Comparison of ENCODE assay signal across 22 cellular contexts in genomic region chr3:179091113-179091512, GRCh38.
DNase-seq lines count a peak whose midpoint lies in the region; ATAC-seq and TF ChIP-seq lines count a peak whose summit lies in the region.
"Had no signal": no experiment of that assay in that cellular context is flagged by ENCODE, and none has a peak within 500 bp of the region (broad histone marks: within the 10 kb centered on the region; RNA-seq: fewer than 3 reads in every experiment).

No MANE protein-coding gene starts in this region.

- H3K4me3 Mint-ChIP-seq in T-helper 2 cell treated with Interferon-gamma antibody and Interleukin-4, amounts not matched to agents 5 μg/mL and 100 μg/mL, for 36 hours: no peak overlapping the region
- H3K4me3 Mint-ChIP-seq: activated naive CD4-positive, alpha-beta T cell treated with anti-CD3 and anti-CD28 coated beads, Interleukin-2, amount 10 ng/mL, durations not matched to agents 7 days and 5 days; mesothelial cell of epicardium had no signal

- TF ChIP-seq CTCF in coronary artery (IDR thresholded peaks at IDR 0.05): no peak

- H3K9me3 Mint-ChIP-seq in T-helper 2 cell treated with Interferon-gamma antibody and Interleukin-4, amounts not matched to agents 5 μg/mL and 100 μg/mL, for 36 hours: no peaks in the 10 kb centered on the region

- no peak overlapping the region for H3K27ac Mint-ChIP-seq in T-helper 2 cell treated with Interferon-gamma antibody and Interleukin-4, amounts not matched to agents 5 μg/mL and 100 μg/mL, for 36 hours
- H3K27ac Mint-ChIP-seq: activated naive CD4-positive, alpha-beta T cell treated with anti-CD3 and anti-CD28 coated beads, Interleukin-2, amount 10 ng/mL, durations not matched to agents 7 days and 5 days; mesothelial cell of epicardium had no signal

- DNase-seq in EH (ENCODE audit: low read depth) (peak; percentile 9), GM19238 (ENCODE audit: insufficient read length, low spot score) (no peak), 8988T (no peak), coronary artery (ENCODE audit: low spot score) (no peak)
- no peak for DNase-seq in T-helper 2 cell treated with Interferon-gamma antibody and Interleukin-4, amounts not matched to agents 5 μg/mL and 100 μg/mL, for 36 hours (ENCODE audit: low spot score)
- DNase-seq: activated naive CD4-positive, alpha-beta T cell treated with anti-CD3 and anti-CD28 coated beads, Interleukin-2, amount 10 ng/mL, durations not matched to agents 7 days and 5 days; brain microvascular endothelial cell; Caco-2; dorsolateral prefrontal cortex; heart left ventricle; NCI-H1694 treated with DMSO at 0.1 percent for 48 hours; NCI-H524; stimulated activated CD4-positive, alpha-beta T cell treated with anti-CD3 and anti-CD28 coated beads, Interleukin-4, amount 100 ng/mL, for 1 hour; tibial artery had no signal

- no peaks in the 10 kb centered on the region for H3K36me3 ChIP-seq in KOPT-K1 (ENCODE audit: insufficient read depth, low read length)
- H3K36me3 ChIP-seq: brain microvascular endothelial cell, heart left ventricle, neutrophil, tibial artery had no signal

- no peaks in the 10 kb centered on the region for H3K9me3 ChIP-seq in KOPT-K1 (ENCODE audit: insufficient read depth, low read length, poor library complexity, severe bottlenecking)
- H3K9me3 ChIP-seq: Caco-2, heart left ventricle, neutrophil, tibial artery had no signal

- H3K27ac ChIP-seq in KOPT-K1 (ENCODE audit: low read depth, low read length, poor library complexity, severe bottlenecking): peak overlapping the region; percentile 40
- H3K27ac ChIP-seq in coronary artery: no peak overlapping the region
- H3K27ac ChIP-seq: brain microvascular endothelial cell, dorsolateral prefrontal cortex, heart left ventricle, neutrophil, tibial artery, VCaP had no signal

- no peak overlapping the region for H3K4me3 ChIP-seq in coronary artery
- H3K4me3 ChIP-seq: dorsolateral prefrontal cortex, heart left ventricle, tibial artery had no signal

- peaks cover 18% of the 10 kb centered on the region for H3K4me1 Mint-ChIP-seq in T-helper 2 cell treated with Interferon-gamma antibody and Interleukin-4, amounts not matched to agents 5 μg/mL and 100 μg/mL, for 36 hours (ENCODE audit: low read depth)
- H3K4me1 Mint-ChIP-seq: mesothelial cell of epicardium had no signal

- H3K27me3 Mint-ChIP-seq in T-helper 2 cell treated with Interferon-gamma antibody and Interleukin-4, amounts not matched to agents 5 μg/mL and 100 μg/mL, for 36 hours (ENCODE audit: low read depth): peaks cover 7% of the 10 kb centered on the region

- ATAC-seq in GM18870 (IDR thresholded peaks at IDR 0.05; ENCODE audit: unreplicated experiment) (peak; percentile 70), HG02852 (IDR thresholded peaks at IDR 0.05; ENCODE audit: unreplicated experiment) (peak; percentile 62)
- ATAC-seq: heart left ventricle, Panc1, sciatic nerve had no signal

- H3K36me3 Mint-ChIP-seq in T-helper 2 cell treated with Interferon-gamma antibody and Interleukin-4, amounts not matched to agents 5 μg/mL and 100 μg/mL, for 36 hours (ENCODE audit: low read depth): no peaks in the 10 kb centered on the region
- H3K36me3 Mint-ChIP-seq: activated naive CD4-positive, alpha-beta T cell treated with anti-CD3 and anti-CD28 coated beads, Interleukin-2, amount 10 ng/mL, durations not matched to agents 7 days and 5 days; mesothelial cell of epicardium had no signal
